1 cellular context compared by ENCODE assay signal in the genomic region with DNA sequence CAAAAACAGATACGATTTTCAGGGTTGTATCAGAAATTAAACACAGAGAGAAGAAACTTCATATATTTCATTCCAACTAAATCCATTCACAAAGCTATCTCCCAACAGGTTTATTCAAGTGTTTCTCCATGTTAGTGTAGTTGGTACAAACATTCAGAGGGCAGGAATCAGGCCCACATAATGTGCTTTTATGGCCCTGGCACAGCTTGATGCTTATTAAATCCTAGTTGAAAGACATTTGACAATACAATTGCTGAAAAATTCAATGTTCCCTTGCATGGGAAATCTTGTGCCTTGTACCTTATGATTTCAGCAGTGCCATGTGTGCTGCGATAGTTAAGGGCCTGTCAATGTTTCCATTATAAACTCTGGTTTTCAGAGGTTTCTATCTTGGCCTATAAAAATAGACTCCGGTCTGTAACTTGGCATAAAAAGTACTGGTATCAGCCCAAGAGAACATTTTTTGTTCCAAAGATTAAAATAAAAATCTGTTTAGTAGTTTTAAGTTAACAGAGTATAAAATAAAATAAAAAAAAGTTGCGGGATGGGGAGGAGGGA.
TF ChIP-seq lines count a peak whose summit lies in the region.

No MANE protein-coding gene starts in this region.

TF ChIP-seq in HepG2, 621 proteins besides CTCF, POLR2A, EP300 and RAD21 (continued from another document):
- TF ChIP-seq, protein P1, sequence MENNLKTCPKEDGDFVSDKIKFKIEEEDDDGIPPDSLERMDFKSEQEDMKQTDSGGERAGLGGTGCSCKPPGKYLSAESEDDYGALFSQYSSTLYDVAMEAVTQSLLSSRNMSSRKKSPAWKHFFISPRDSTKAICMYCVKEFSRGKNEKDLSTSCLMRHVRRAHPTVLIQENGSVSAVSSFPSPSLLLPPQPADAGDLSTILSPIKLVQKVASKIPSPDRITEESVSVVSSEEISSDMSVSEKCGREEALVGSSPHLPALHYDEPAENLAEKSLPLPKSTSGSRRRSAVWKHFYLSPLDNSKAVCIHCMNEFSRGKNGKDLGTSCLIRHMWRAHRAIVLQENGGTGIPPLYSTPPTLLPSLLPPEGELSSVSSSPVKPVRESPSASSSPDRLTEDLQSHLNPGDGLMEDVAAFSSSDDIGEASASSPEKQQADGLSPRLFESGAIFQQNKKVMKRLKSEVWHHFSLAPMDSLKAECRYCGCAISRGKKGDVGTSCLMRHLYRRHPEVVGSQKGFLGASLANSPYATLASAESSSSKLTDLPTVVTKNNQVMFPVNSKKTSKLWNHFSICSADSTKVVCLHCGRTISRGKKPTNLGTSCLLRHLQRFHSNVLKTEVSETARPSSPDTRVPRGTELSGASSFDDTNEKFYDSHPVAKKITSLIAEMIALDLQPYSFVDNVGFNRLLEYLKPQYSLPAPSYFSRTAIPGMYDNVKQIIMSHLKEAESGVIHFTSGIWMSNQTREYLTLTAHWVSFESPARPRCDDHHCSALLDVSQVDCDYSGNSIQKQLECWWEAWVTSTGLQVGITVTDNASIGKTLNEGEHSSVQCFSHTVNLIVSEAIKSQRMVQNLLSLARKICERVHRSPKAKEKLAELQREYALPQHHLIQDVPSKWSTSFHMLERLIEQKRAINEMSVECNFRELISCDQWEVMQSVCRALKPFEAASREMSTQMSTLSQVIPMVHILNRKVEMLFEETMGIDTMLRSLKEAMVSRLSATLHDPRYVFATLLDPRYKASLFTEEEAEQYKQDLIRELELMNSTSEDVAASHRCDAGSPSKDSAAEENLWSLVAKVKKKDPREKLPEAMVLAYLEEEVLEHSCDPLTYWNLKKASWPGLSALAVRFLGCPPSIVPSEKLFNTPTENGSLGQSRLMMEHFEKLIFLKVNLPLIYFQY (CRISPR knock-in tag; IDR thresholded peaks at IDR 0.05; ENCODE audit: borderline replicate concordance) = no peak
- TF ChIP-seq, protein P2, sequence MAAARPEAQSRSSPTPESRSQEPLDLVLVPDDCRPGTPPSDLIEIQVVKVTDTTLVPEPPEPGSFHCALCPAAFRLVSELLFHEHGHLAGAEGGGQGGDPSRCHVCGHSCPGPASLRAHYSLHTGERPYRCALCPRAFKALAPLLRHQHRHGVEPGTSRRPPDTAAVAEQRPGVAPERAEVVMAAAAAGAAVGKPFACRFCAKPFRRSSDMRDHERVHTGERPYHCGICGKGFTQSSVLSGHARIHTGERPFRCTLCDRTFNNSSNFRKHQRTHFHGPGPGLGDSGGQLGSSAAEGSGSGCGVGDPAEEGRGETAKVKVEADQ (CRISPR knock-in tag; IDR thresholded peaks at IDR 0.05; ENCODE audit: borderline replicate concordance) = no peak
- TF ChIP-seq PHF20 (CRISPR knock-in tag; IDR thresholded peaks at IDR 0.05) = no peak
- no peak for TF ChIP-seq FOXA3 (CRISPR knock-in tag; IDR thresholded peaks at IDR 0.05)
- no peak for TF ChIP-seq ZNF547 (CRISPR knock-in tag; IDR thresholded peaks at IDR 0.05)
TF ChIP-seq in HepG2: peak in this region for 0.
